Comparison of ENCODE assay signal across 14 cellular contexts in genomic region chr17:83146347-83146746, GRCh38.
DNase-seq lines count a peak whose midpoint lies in the region; ATAC-seq and TF ChIP-seq lines count a peak whose summit lies in the region.
"Had no signal": no experiment of that assay in that cellular context is flagged by ENCODE, and none has a peak within 500 bp of the region (broad histone marks: within the 10 kb centered on the region; RNA-seq: fewer than 3 reads in every experiment).

No MANE protein-coding gene starts in this region.

- peaks cover 92% of the 10 kb centered on the region for H3K27me3 Mint-ChIP-seq in MCF 10A (ENCODE audit: insufficient read depth, unreplicated experiment)
- H3K27me3 Mint-ChIP-seq in dendritic cell treated with granulocyte-macrophage colony-stimulating factor and Interleukin-4, amounts not matched to agents 40 ng/mL and 50 ng/mL, for 4 days = peaks cover 4% of the 10 kb centered on the region
- peaks cover 48% of the 10 kb centered on the region for H3K27me3 Mint-ChIP-seq in activated naive CD4-positive, alpha-beta T cell treated with anti-CD3 and anti-CD28 coated beads, Interleukin-2, amount 10 ng/mL, durations not matched to agents 7 days and 5 days

- H3K4me1 Mint-ChIP-seq in MCF 10A (ENCODE audit: insufficient read depth, unreplicated experiment) = no peaks in the 10 kb centered on the region
- H3K4me1 Mint-ChIP-seq in dendritic cell treated with granulocyte-macrophage colony-stimulating factor and Interleukin-4, amounts not matched to agents 40 ng/mL and 50 ng/mL, for 4 days (ENCODE audit: low read depth) = peaks cover 71% of the 10 kb centered on the region
- peaks cover 6% of the 10 kb centered on the region for H3K4me1 Mint-ChIP-seq in stimulated activated effector memory CD8-positive, alpha-beta T cell treated with anti-CD3 and anti-CD28 coated beads, Interleukin-12 subunit alpha, Interleukin-12 subunit beta, amount 100 ng/mL, for 72 hours
- H3K4me1 Mint-ChIP-seq in activated naive CD4-positive, alpha-beta T cell treated with anti-CD3 and anti-CD28 coated beads, Interleukin-2, amount 10 ng/mL, durations not matched to agents 7 days and 5 days = peaks cover 27% of the 10 kb centered on the region
- H3K4me1 Mint-ChIP-seq: CD4-positive, alpha-beta memory T cell had no signal

- H2AFZ ChIP-seq in mammary epithelial cell (ENCODE audit: low read depth, low read length) = no peak overlapping the region

- H3K4me2 ChIP-seq in mammary epithelial cell (ENCODE audit: insufficient read depth, low read depth, low read length) = no peak overlapping the region
- H3K4me2 ChIP-seq: GM23338 had no signal

- no peaks in the 10 kb centered on the region for H4K20me1 ChIP-seq in mammary epithelial cell (ENCODE audit: insufficient read depth, low read length)

- no peak overlapping the region for H3K27ac Mint-ChIP-seq in MCF 10A (ENCODE audit: low read depth, unreplicated experiment)
- H3K27ac Mint-ChIP-seq in dendritic cell treated with granulocyte-macrophage colony-stimulating factor and Interleukin-4, amounts not matched to agents 40 ng/mL and 50 ng/mL, for 4 days = peak overlapping the region; percentile 72
- peak overlapping the region; percentile 6 for H3K27ac Mint-ChIP-seq in stimulated activated effector memory CD8-positive, alpha-beta T cell treated with anti-CD3 and anti-CD28 coated beads, Interleukin-12 subunit alpha, Interleukin-12 subunit beta, amount 100 ng/mL, for 72 hours
- no peak overlapping the region for H3K27ac Mint-ChIP-seq in activated naive CD4-positive, alpha-beta T cell treated with anti-CD3 and anti-CD28 coated beads, Interleukin-2, amount 10 ng/mL, durations not matched to agents 7 days and 5 days
- H3K27ac Mint-ChIP-seq: CD4-positive, alpha-beta memory T cell; GM23338 had no signal

- no peak overlapping the region for H3K4me3 Mint-ChIP-seq in MCF 10A (ENCODE audit: unreplicated experiment)
- no peak overlapping the region for H3K4me3 Mint-ChIP-seq in dendritic cell treated with granulocyte-macrophage colony-stimulating factor and Interleukin-4, amounts not matched to agents 40 ng/mL and 50 ng/mL, for 4 days
- no peak overlapping the region for H3K4me3 Mint-ChIP-seq in stimulated activated effector memory CD8-positive, alpha-beta T cell treated with anti-CD3 and anti-CD28 coated beads, Interleukin-12 subunit alpha, Interleukin-12 subunit beta, amount 100 ng/mL, for 72 hours
- H3K4me3 Mint-ChIP-seq in activated naive CD4-positive, alpha-beta T cell treated with anti-CD3 and anti-CD28 coated beads, Interleukin-2, amount 10 ng/mL, durations not matched to agents 7 days and 5 days = no peak overlapping the region
- H3K4me3 Mint-ChIP-seq: CD4-positive, alpha-beta memory T cell; GM23338 had no signal

- intact Hi-C loops in mammary epithelial cell (cut with micrococcal nuclease) (no loop called here), MCF 10A (cut with micrococcal nuclease) (no loop called here)
- intact Hi-C loops in dendritic cell treated with granulocyte-macrophage colony-stimulating factor and Interleukin-4, amounts not matched to agents 40 ng/mL and 50 ng/mL, for 4 days (cut with micrococcal nuclease) = no loop called here

- in situ Hi-C loops in mammary epithelial cell (cut with MboI; ENCODE audit: low sequenced_read_pairs in 2 of 2) = no loop called here

- no peaks in the 10 kb centered on the region for H3K36me3 Mint-ChIP-seq in MCF 10A (ENCODE audit: insufficient read depth, unreplicated experiment)
- H3K36me3 Mint-ChIP-seq in dendritic cell treated with granulocyte-macrophage colony-stimulating factor and Interleukin-4, amounts not matched to agents 40 ng/mL and 50 ng/mL, for 4 days (ENCODE audit: low read depth) = peaks cover 14% of the 10 kb centered on the region
- no peaks in the 10 kb centered on the region for H3K36me3 Mint-ChIP-seq in stimulated activated effector memory CD8-positive, alpha-beta T cell treated with anti-CD3 and anti-CD28 coated beads, Interleukin-12 subunit alpha, Interleukin-12 subunit beta, amount 100 ng/mL, for 72 hours
- no peaks in the 10 kb centered on the region for H3K36me3 Mint-ChIP-seq in activated naive CD4-positive, alpha-beta T cell treated with anti-CD3 and anti-CD28 coated beads, Interleukin-2, amount 10 ng/mL, durations not matched to agents 7 days and 5 days
- H3K36me3 Mint-ChIP-seq: CD4-positive, alpha-beta memory T cell had no signal

- H3K27ac ChIP-seq in mammary epithelial cell (ENCODE audit: insufficient read depth, low read depth, low read length) = no peak overlapping the region
- H3K27ac ChIP-seq: C4-2B had no signal

- H3K36me3 ChIP-seq in mammary epithelial cell (ENCODE audit: insufficient read depth, low read length) = no peaks in the 10 kb centered on the region
- H3K36me3 ChIP-seq: BE2C had no signal

- CTCF ChIA-PET in mammary epithelial cell (lab: Charles Lee; ENCODE audit: low non-redundant PET) (no interaction called here), MCF 10A (lab: Yijun Ruan, JAX) (no interaction called here), GM10248 (lab: Yijun Ruan, JAX) (no interaction called here)
- CTCF ChIA-PET in activated naive CD4-positive, alpha-beta T cell treated with anti-CD3 and anti-CD28 coated beads, Interleukin-2, amount 10 ng/mL, durations not matched to agents 7 days and 5 days (lab: Charles Lee) = no interaction called here

- H3K79me2 ChIP-seq in mammary epithelial cell (ENCODE audit: insufficient read depth, low read length) = no peaks in the 10 kb centered on the region

- no peaks in the 10 kb centered on the region for H3K4me1 ChIP-seq in mammary epithelial cell (ENCODE audit: insufficient read depth, low read length)
- H3K4me1 ChIP-seq: BE2C had no signal

- BruUV-seq in mammary epithelial cell (replicated peaks; lab: Mats Ljungman, UMichigan) = no TSS peak
- no TSS peak for BruUV-seq in MCF 10A (replicated peaks; lab: Mats Ljungman, UMichigan)

- peaks cover 5% of the 10 kb centered on the region for H3K27me3 ChIP-seq in mammary epithelial cell (ENCODE audit: insufficient read depth, low read length)
- H3K27me3 ChIP-seq: BE2C had no signal

- peaks cover 16% of the 10 kb centered on the region for H3K9me3 Mint-ChIP-seq in MCF 10A (ENCODE audit: unreplicated experiment)
- peaks cover 23% of the 10 kb centered on the region for H3K9me3 Mint-ChIP-seq in dendritic cell treated with granulocyte-macrophage colony-stimulating factor and Interleukin-4, amounts not matched to agents 40 ng/mL and 50 ng/mL, for 4 days
- no peaks in the 10 kb centered on the region for H3K9me3 Mint-ChIP-seq in stimulated activated effector memory CD8-positive, alpha-beta T cell treated with anti-CD3 and anti-CD28 coated beads, Interleukin-12 subunit alpha, Interleukin-12 subunit beta, amount 100 ng/mL, for 72 hours
- H3K9me3 Mint-ChIP-seq in activated naive CD4-positive, alpha-beta T cell treated with anti-CD3 and anti-CD28 coated beads, Interleukin-2, amount 10 ng/mL, durations not matched to agents 7 days and 5 days = peaks cover 2% of the 10 kb centered on the region

- H3K9me3 ChIP-seq in mammary epithelial cell (replicated peaks; ENCODE audit: insufficient read depth, low read length) = peaks cover 13% of the 10 kb centered on the region

- no peak for TF ChIP-seq CTCF in mammary epithelial cell (conservative IDR thresholded peaks at IDR 0.05 in 1 of 2, IDR thresholded peaks at IDR 0.05 in 1 of 2; ENCODE audit: extremely low read depth in 1 of 2, insufficient read depth in 1 of 2, low read depth in 1 of 2, low read length in 2 of 2)
- TF ChIP-seq CTCF in MCF 10A (IDR thresholded peaks at IDR 0.05; ENCODE audit: unreplicated experiment) = no peak
- no peak for TF ChIP-seq CTCF in GM10248 (IDR thresholded peaks at IDR 0.05; ENCODE audit: control extremely low read depth, extremely low read depth, low read depth, missing control alignments)

- WGBS in mammary epithelial cell (ENCODE audit: low coverage, missing lambda C conversion rate) = 45% methylated on average over 4 of the region's 4 CpGs

- dilution Hi-C loops in mammary epithelial cell (cut with HindIII; ENCODE audit: low sequenced_read_pairs) = no loop called here

- DNase-seq in mammary epithelial cell (peak; percentile 18), MCF 10A (ENCODE audit: unreplicated experiment) (no peak), Ammon's horn (ENCODE audit: low spot score) (peak; percentile 0), GM10248 (ENCODE audit: extremely low spot score) (no peak), NCI-H774 (lab: John Stamatoyannopoulos, UW) (no peak)
- DNase-seq in stimulated activated effector memory CD8-positive, alpha-beta T cell treated with anti-CD3 and anti-CD28 coated beads, Interleukin-12 subunit alpha, Interleukin-12 subunit beta, amount 100 ng/mL, for 72 hours (ENCODE audit: low spot score in 2 of 2) = peak in 1 of 2 donors; percentile 43
- no peak for DNase-seq in activated naive CD4-positive, alpha-beta T cell treated with anti-CD3 and anti-CD28 coated beads, Interleukin-2, amount 10 ng/mL, durations not matched to agents 7 days and 5 days
- DNase-seq: BE2C; CD4-positive, alpha-beta memory T cell; DMS79; H7 had no signal

- H3K4me3 ChIP-seq in mammary epithelial cell (replicated peaks in 1 of 3; ENCODE audit: insufficient read depth in 1 of 3, low read depth in 2 of 3, low read length in 3 of 3) = no peak overlapping the region
- H3K4me3 ChIP-seq: GM23338 had no signal

- H3K9ac ChIP-seq in mammary epithelial cell (ENCODE audit: insufficient read depth, low read length) = no peak overlapping the region

- POLR2A ChIA-PET in MCF 10A (lab: Yijun Ruan, JAX) = no interaction called here
- POLR2A ChIA-PET in GM10248 (lab: Yijun Ruan, JAX) = no interaction called here

- no peak for ATAC-seq in stimulated activated effector memory CD8-positive, alpha-beta T cell treated with anti-CD3 and anti-CD28 coated beads, Interleukin-12 subunit alpha, Interleukin-12 subunit beta, amount 100 ng/mL, for 72 hours
- ATAC-seq: GM23338 had no signal

Comparison
In these comparisons a context has a peak if more than half of its experiments do, and no peak if none do; other contexts are left out.
1. DNase-seq: peak in mammary epithelial cell (single experiment) and Ammon's horn (single experiment); none in MCF 10A (single experiment), GM10248 (single experiment), activated naive CD4-positive, alpha-beta T cell treated with anti-CD3 and anti-CD28 coated beads, Interleukin-2, amount 10 ng/mL, durations not matched to agents 7 days and 5 days (single experiment) and NCI-H774 (single experiment).
2. H3K27ac Mint-ChIP-seq: peak in dendritic cell treated with granulocyte-macrophage colony-stimulating factor and Interleukin-4, amounts not matched to agents 40 ng/mL and 50 ng/mL, for 4 days (single experiment) and stimulated activated effector memory CD8-positive, alpha-beta T cell treated with anti-CD3 and anti-CD28 coated beads, Interleukin-12 subunit alpha, Interleukin-12 subunit beta, amount 100 ng/mL, for 72 hours (single experiment); none in MCF 10A (single experiment) and activated naive CD4-positive, alpha-beta T cell treated with anti-CD3 and anti-CD28 coated beads, Interleukin-2, amount 10 ng/mL, durations not matched to agents 7 days and 5 days (single experiment).